Comparison of ENCODE assay signal across 8 cellular contexts in the genomic region with DNA sequence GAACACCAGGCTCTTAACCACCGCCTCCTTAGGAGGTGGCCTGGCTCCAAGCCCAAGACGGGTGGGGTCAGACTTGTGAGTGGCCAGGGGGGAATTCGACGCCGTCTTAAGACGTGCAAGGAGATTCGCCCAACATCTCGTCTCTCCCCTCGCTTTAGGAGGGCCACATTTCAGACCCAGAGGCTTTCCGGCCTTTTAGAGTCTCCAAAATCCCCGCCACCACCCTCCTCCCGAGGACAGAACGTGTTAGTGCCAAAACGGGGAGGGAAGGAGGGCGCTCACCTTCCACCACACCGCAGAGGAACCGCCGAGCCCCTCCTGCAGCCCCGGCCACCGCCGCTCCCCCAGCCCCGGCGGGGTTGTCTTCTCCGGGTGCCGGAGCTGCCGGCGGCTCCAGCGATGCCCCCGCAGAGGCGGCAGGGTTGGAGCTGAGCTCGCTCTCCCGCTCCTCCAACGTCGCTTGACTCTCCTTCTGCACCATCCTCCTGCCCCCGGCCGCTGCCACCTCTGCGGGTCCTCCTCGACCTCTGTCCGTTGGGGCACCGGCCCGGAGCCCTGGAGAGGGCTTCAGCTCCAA. TPM values are rescaled to one million over a fixed set of nuclear protein-coding genes. Genes with fewer than 3 reads are reported as not detected.
DNase-seq lines count a peak whose midpoint lies in the region; ATAC-seq and TF ChIP-seq lines count a peak whose summit lies in the region.

No MANE protein-coding gene starts in this region.

- no peak for TF ChIP-seq POLR2A in heart left ventricle (IDR thresholded peaks at IDR 0.05)

- H3K9ac ChIP-seq in NT2/D1 (ENCODE audit: insufficient read length, low read depth) (peak overlapping the region; percentile 99), parathyroid adenoma (peak overlapping the region; percentile 98)

- H2AFZ ChIP-seq in GM23338 (no peak overlapping the region), parathyroid adenoma (peak overlapping the region; percentile 95)

- 0 to 1% (median 0%) methylated on average over 24 to 41 of the region's 41 CpGs for WGBS in heart left ventricle, 4 donors

- peaks cover 9% of the 10 kb centered on the region for H3K27me3 Mint-ChIP-seq in GM23338 (ENCODE audit: insufficient read depth, low read depth, poor library complexity)

- ATAC-seq in GM23338 (peak; percentile 20), heart left ventricle (peak; percentile 26 to 54 (median 48)), GM18907 (IDR thresholded peaks at IDR 0.05; ENCODE audit: unreplicated experiment) (no peak)

- H3K27me3 ChIP-seq in GM23338 (ENCODE audit: insufficient read depth), result no peaks in the 10 kb centered on the region
- H3K27me3 ChIP-seq in NT2/D1 (ENCODE audit: insufficient read depth, insufficient read length), result no peaks in the 10 kb centered on the region
- no peaks in the 10 kb centered on the region for H3K27me3 ChIP-seq in heart left ventricle
- H3K27me3 ChIP-seq in parathyroid adenoma (ENCODE audit: control insufficient read depth, insufficient read depth, low read length), result no peaks in the 10 kb centered on the region

- H3K4me3 Mint-ChIP-seq in GM23338, result peak overlapping the region; percentile 86

- peaks cover 4% of the 10 kb centered on the region; the same call in 2 of the 3 replicates for H3K36me3 Mint-ChIP-seq in GM23338 (ENCODE audit: low read depth)

- peaks cover 42% of the 10 kb centered on the region for H4K20me1 ChIP-seq in GM23338 (replicated peaks; ENCODE audit: insufficient read depth)

- no peaks in the 10 kb centered on the region for H3F3A ChIP-seq in GM23338 (replicated peaks; ENCODE audit: low read depth)

- H3K4me2 ChIP-seq in GM23338 (peak overlapping the region; percentile 91), parathyroid adenoma (ENCODE audit: low read length) (peak overlapping the region; percentile 95)

- TF ChIP-seq CTCF in GM23338 (conservative IDR thresholded peaks at IDR 0.05; ENCODE audit: low read depth in 2 of 2) (no peak), heart left ventricle (IDR thresholded peaks at IDR 0.05) (no peak), parathyroid adenoma (IDR thresholded peaks at IDR 0.05) (no peak)

- H3K4me1 Mint-ChIP-seq in GM23338, result peaks cover 23% of the 10 kb centered on the region; the same call in 2 of the 3 replicates

- H3K79me2 ChIP-seq in GM23338 (replicated peaks; ENCODE audit: insufficient read depth) (peaks cover 64% of the 10 kb centered on the region), parathyroid adenoma (peaks cover 34% of the 10 kb centered on the region)

- H3K36me3 ChIP-seq in GM23338 (ENCODE audit: insufficient read depth) (no peaks in the 10 kb centered on the region), NT2/D1 (ENCODE audit: insufficient read depth, insufficient read length, low read length) (peaks cover 9% of the 10 kb centered on the region), heart left ventricle (peaks cover 0 to 10% (median 7%) of the 10 kb centered on the region in 9 donors), parathyroid adenoma (ENCODE audit: control insufficient read depth, insufficient read depth, low read length) (no peaks in the 10 kb centered on the region)

- DNase-seq in DMS79 (lab: John Stamatoyannopoulos, UW) (peak; percentile 49), GM23338 (ENCODE audit: low spot score) (peak; percentile 72), NT2/D1 (ENCODE audit: low read depth, low spot score) (peak; percentile 50), amniotic stem cell (lab: John Stamatoyannopoulos, UW) (peak; percentile 82), heart left ventricle (peak; percentile 88 to 95 (median 90)), mesenteric fat pad (ENCODE audit: low spot score) (no peak)

- H3K27ac ChIP-seq in GM23338 (ENCODE audit: low read depth), result peak overlapping the region; percentile 85
- peak overlapping the region; percentile 90 to 99 (median 96) for H3K27ac ChIP-seq in heart left ventricle
- H3K27ac ChIP-seq in parathyroid adenoma, result peak overlapping the region; percentile 97

- H3K27ac Mint-ChIP-seq in GM23338, result peak overlapping the region; percentile 99

- no peaks in the 10 kb centered on the region for H3K9me2 ChIP-seq in GM23338 (ENCODE audit: insufficient read depth)

- no peaks in the 10 kb centered on the region; the same call in 2 of the 3 replicates for H3K9me3 Mint-ChIP-seq in GM23338

- intact Hi-C loops in heart left ventricle (cut with DNase I), result loop anchor here in 1 of 10 donors (5.0 kb wide), 1 partner anchor 35 kb away; a partner anchor contains a TSS

- peak overlapping the region; percentile 88 for H3K4me3 ChIP-seq in GM23338
- H3K4me3 ChIP-seq in NT2/D1 (ENCODE audit: insufficient read length, low read depth), result peak overlapping the region; percentile 91
- peak overlapping the region; percentile 70 to 100 (median 96) for H3K4me3 ChIP-seq in heart left ventricle
- peak overlapping the region; percentile 97 for H3K4me3 ChIP-seq in parathyroid adenoma (ENCODE audit: low read depth, low read length)

- H3K4me1 ChIP-seq in GM23338 (ENCODE audit: insufficient read depth), result peaks cover 24% of the 10 kb centered on the region
- no peaks in the 10 kb centered on the region for H3K4me1 ChIP-seq in NT2/D1 (ENCODE audit: insufficient read depth, insufficient read length)
- peaks cover 0 to 48% (median 31%) of the 10 kb centered on the region in 12 donors for H3K4me1 ChIP-seq in heart left ventricle
- peaks cover 11% of the 10 kb centered on the region for H3K4me1 ChIP-seq in parathyroid adenoma

- H3K9me3 ChIP-seq in NT2/D1 (ENCODE audit: insufficient read depth, low read length) (no peaks in the 10 kb centered on the region), heart left ventricle (no peaks in the 10 kb centered on the region), parathyroid adenoma (ENCODE audit: control insufficient read depth, low read length) (no peaks in the 10 kb centered on the region)

TF ChIP-seq in GM23338, 12 proteins besides CTCF, POLR2A, EP300 and RAD21 (continues in another document):
- TF ChIP-seq POLR2AphosphoS5 (IDR thresholded peaks at IDR 0.05; ENCODE audit: low read depth) (no peak), NANOG (IDR thresholded peaks at IDR 0.05; ENCODE audit: borderline replicate concordance) (no peak)

RNA-seq across cellular contexts. Expression of a gene that starts 0.6 kb away (rescaled TPM):
- 112 and 131 TPM in 2 replicates for total RNA-seq in GM23338 (2014; rRNA removed; shearing (Covaris generic))
- 68.1 and 68.4 TPM in 2 replicates for polyA plus RNA-seq in GM23338 (2016; fragmentation: Nextera tagmentation; extraction: Ambion mirVana)
- total RNA-seq in heart left ventricle, result 100 to 1,000 TPM in 4 of 9 donors, 10 to 100 TPM in 5; 53.8 to 164 (median 92.6) TPM
- polyA plus RNA-seq in heart left ventricle, result 10 to 100 TPM; 42.1 to 42.4 TPM
- total RNA-seq in mesenteric fat pad, result 92.7 TPM

RNA-seq across cellular contexts. Expression of a gene that starts 26.0 kb away (rescaled TPM):
- total RNA-seq in GM23338 (2014; rRNA removed; shearing (Covaris generic)), result 2.2 and 2.9 TPM in 2 replicates
- polyA plus RNA-seq in GM23338 (2016; fragmentation: Nextera tagmentation; extraction: Ambion mirVana) (2.2 and 2.6 TPM in 2 replicates), heart left ventricle (100 to 1,000 TPM; 214 to 262 TPM)
- total RNA-seq in heart left ventricle (100 to 1,000 TPM in 7 of 9 donors, 10 to 100 TPM in 2; 85.1 to 862 (median 174) TPM), mesenteric fat pad (151 TPM)

RNA-seq across cellular contexts. Expression of a gene that starts 34.4 kb away (rescaled TPM):
- total RNA-seq in GM23338 (2014; rRNA removed; shearing (Covaris generic)), result 258 and 345 TPM in 2 replicates
- polyA plus RNA-seq in GM23338 (2016; fragmentation: Nextera tagmentation; extraction: Ambion mirVana), result 31.5 and 32.2 TPM in 2 replicates
- 10 to 100 TPM in 4 of 9 donors, 1 to 10 TPM in 5; 5.9 to 23.1 (median 8.3) TPM for total RNA-seq in heart left ventricle
- polyA plus RNA-seq in heart left ventricle, result 10 to 100 TPM; 11.0 to 24.9 TPM
- 18.8 TPM for total RNA-seq in mesenteric fat pad

RNA-seq across cellular contexts. Expression of a gene that starts 41.7 kb away (rescaled TPM):
- 6.2 and 6.3 TPM in 2 replicates for total RNA-seq in GM23338 (2014; rRNA removed; shearing (Covaris generic))
- polyA plus RNA-seq in GM23338 (2016; fragmentation: Nextera tagmentation; extraction: Ambion mirVana) (1.6 and 2.7 TPM in 2 replicates), heart left ventricle (not detected)
- total RNA-seq in heart left ventricle (not detected), mesenteric fat pad (not detected)

Comparison
In these comparisons a context has a peak if more than half of its experiments do, and no peak if none do; other contexts are left out.
1. RNA of a gene that starts 26.0 kb away (total RNA-seq): 85.1 to 862 TPM in heart left ventricle and 151 TPM in mesenteric fat pad (single experiment); 2.2 to 2.9 TPM in GM23338; every median in the first group is over 10 times any median in the second.
2. RNA of a gene that starts 34.4 kb away (total RNA-seq): 258 to 345 TPM in GM23338; 18.8 TPM in mesenteric fat pad (single experiment) and 5.9 to 23.1 TPM in heart left ventricle; every median in the first group is over 10 times any median in the second.
3. Peak in every context shown above with its lines, with median percentiles within 50 percentile points of each other: H3K27ac ChIP-seq and H3K4me3 ChIP-seq.